27 cellular contexts compared by ENCODE assay signal in the genomic region with DNA sequence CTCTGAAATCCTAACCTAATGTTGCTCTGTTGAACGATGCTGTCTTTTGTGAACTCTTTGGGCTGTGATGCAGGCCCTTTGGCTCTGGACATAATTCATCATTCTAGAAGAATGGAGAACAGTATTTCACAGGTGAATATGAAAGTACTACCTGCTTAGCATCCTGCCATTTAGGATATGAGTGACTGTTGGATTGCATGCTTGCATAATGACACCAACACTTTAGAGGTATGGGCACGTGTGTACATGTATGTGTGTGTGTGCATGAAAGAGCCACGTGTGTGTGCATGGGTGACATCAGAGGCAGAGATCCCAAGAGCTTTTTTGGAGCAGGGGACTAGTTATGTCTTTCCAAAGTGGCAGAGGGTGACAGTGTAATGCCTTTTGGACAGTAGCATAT.
"Had no signal": no experiment of that assay in that cellular context is flagged by ENCODE, and none has a peak within 500 bp of the region (broad histone marks: within the 10 kb centered on the region; RNA-seq: fewer than 3 reads in every experiment).

No MANE protein-coding gene starts in this region.

- H2AFZ ChIP-seq: PC-9 had no signal

- H3K36me3 ChIP-seq: ascending aorta, MG63, SJCRH30 had no signal

- H3K4me3 ChIP-seq: ascending aorta, MG63, PC-9, SJCRH30, SK-N-MC had no signal

- H3K27me3 ChIP-seq: ascending aorta, MG63 had no signal

- ATAC-seq: activated CD8-positive, alpha-beta T cell treated with anti-CD3 and anti-CD28 coated beads for 36 hours; activated T-cell treated with anti-CD3 and anti-CD28 coated beads, Interleukin-2, amount 50 U/mL, for 72 hours; activated T-helper 17 cell treated with anti-CD3 and anti-CD28 coated beads, Interleukin-2, amount 50 U/mL, for 72 hours had no signal

- H3K27ac ChIP-seq: ascending aorta, PC-9, RWPE1, SJCRH30, SK-N-MC had no signal

- H3K4me2 ChIP-seq: PC-9 had no signal

- H3K4me1 ChIP-seq: SJCRH30 had no signal

- H3K9me3 ChIP-seq: ascending aorta, MG63, SJCRH30 had no signal

- DNase-seq: activated CD4-positive, alpha-beta T cell treated with anti-CD3 and anti-CD28 coated beads, Interleukin-2, amount 10 ng/mL, durations not matched to agents 24 days and 14 days; activated CD4-positive, alpha-beta T cell treated with anti-CD3 and anti-CD28 coated beads, Interleukin-2, amount 50 U/mL, for 4 hours; activated CD8-positive, alpha-beta T cell treated with anti-CD3 and anti-CD28 coated beads for 36 hours; activated effector memory CD4-positive, alpha-beta T cell treated with anti-CD3 and anti-CD28 coated beads, Interleukin-2, amount 50 U/mL, for 16 hours; activated naive CD4-positive, alpha-beta T cell treated with Interleukin-2 at 50 U/mL for 16 hours; activated naive CD8-positive, alpha-beta T cell treated with anti-CD3 and anti-CD28 coated beads, Interleukin-2, amount 10 ng/mL, durations not matched to agents 7 days and 5 days; activated T-cell treated with anti-CD3 and anti-CD28 coated beads, Interleukin-2, amount 50 U/mL, for 1 hour; activated T-cell treated with anti-CD3 and anti-CD28 coated beads, Interleukin-2, amount 50 U/mL, for 72 hours; amygdala; central memory CD4-positive, alpha-beta T cell; Kasumi-1; KG1; MG63; NCI-H1048; NCI-H1436 treated with DMSO at 0.1 percent for 48 hours; NCI-H1694 treated with DMSO at 0.1 percent for 48 hours; NCI-H2029; NCI-H345; NCI-H748 treated with DMSO at 0.1 percent for 48 hours; NK-92 treated with Interleukin-12 subunit alpha and Interleukin-12 subunit beta, amount 100 ng/mL, for 24 hours; PC-9; SHP77; SJCRH30 had no signal
